26 cellular contexts compared by ENCODE assay signal in the genomic region with DNA sequence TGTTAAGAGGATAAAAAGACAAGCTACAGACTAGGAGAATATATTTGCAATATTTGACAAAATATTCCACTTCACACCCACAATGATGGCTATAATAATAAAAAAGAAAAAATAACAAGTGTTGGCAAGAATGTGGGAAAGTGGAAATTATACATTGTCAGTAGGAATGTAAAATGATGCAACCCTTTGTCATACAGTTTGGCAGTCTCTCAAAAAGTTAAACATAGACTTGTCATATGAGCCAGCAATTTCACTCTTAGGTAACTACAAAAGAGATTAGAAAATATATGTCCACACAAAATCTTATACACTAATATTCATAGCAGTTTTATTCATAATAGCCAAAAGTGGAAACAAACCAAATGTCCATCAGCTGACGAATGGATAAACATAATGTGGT. TPM values are rescaled to one million over a fixed set of nuclear protein-coding genes. Genes with fewer than 3 reads are reported as not detected.
"Had no signal": no experiment of that assay in that cellular context is flagged by ENCODE, and none has a peak within 500 bp of the region (broad histone marks: within the 10 kb centered on the region; RNA-seq: fewer than 3 reads in every experiment).

No MANE protein-coding gene starts in this region.

- H3K36me3 Mint-ChIP-seq: activated naive CD4-positive, alpha-beta T cell treated with anti-CD3 and anti-CD28 coated beads, Interleukin-2, amount 50 U/mL, for 72 hours; WTC11 had no signal

- H3K9me3 Mint-ChIP-seq: activated naive CD4-positive, alpha-beta T cell treated with anti-CD3 and anti-CD28 coated beads, Interleukin-2, amount 50 U/mL, for 72 hours; activated T-helper 17 cell treated with anti-CD3 and anti-CD28 coated beads, Interleukin-2, amount 50 U/mL, for 72 hours; stimulated activated naive CD8-positive, alpha-beta T cell treated with anti-CD3 and anti-CD28 coated beads, Interleukin-15, Interleukin-2, amounts not matched to agents 100 ng/mL and 50 ng/mL, for 24 hours had no signal

- H3K4me3 ChIP-seq: ascending aorta, colonic mucosa, dorsolateral prefrontal cortex, hepatocyte, left lung, lung, ovary, prostate gland, thyroid gland, upper lobe of right lung had no signal

- H3K27ac Mint-ChIP-seq: activated naive CD4-positive, alpha-beta T cell treated with anti-CD3 and anti-CD28 coated beads, Interleukin-2, amount 50 U/mL, for 72 hours; activated T-cell treated with anti-CD3 and anti-CD28 coated beads, Interleukin-2, amount 50 U/mL, for 24 hours; activated T-helper 17 cell treated with anti-CD3 and anti-CD28 coated beads, Interleukin-2, amount 50 U/mL, for 72 hours; nephron; stimulated activated naive CD8-positive, alpha-beta T cell treated with anti-CD3 and anti-CD28 coated beads, Interleukin-15, Interleukin-2, amounts not matched to agents 100 ng/mL and 50 ng/mL, for 24 hours; WTC11 had no signal

- ATAC-seq: activated naive CD4-positive, alpha-beta T cell treated with anti-CD3 and anti-CD28 coated beads, Interleukin-2, amount 50 U/mL, for 72 hours; activated T-helper 17 cell treated with anti-CD3 and anti-CD28 coated beads, Interleukin-2, amount 50 U/mL, for 72 hours; left lung; upper lobe of right lung; WTC11 had no signal

- H3K4me1 Mint-ChIP-seq: nephron had no signal

- H3K27me3 Mint-ChIP-seq: activated T-helper 17 cell treated with anti-CD3 and anti-CD28 coated beads, Interleukin-2, amount 50 U/mL, for 72 hours; stimulated activated naive CD8-positive, alpha-beta T cell treated with anti-CD3 and anti-CD28 coated beads, Interleukin-15, Interleukin-2, amounts not matched to agents 100 ng/mL and 50 ng/mL, for 24 hours had no signal

- H3K27me3 ChIP-seq: ascending aorta, colonic mucosa, hepatocyte, left lung, ovary, thyroid gland, upper lobe of right lung had no signal

- H3K9me3 ChIP-seq: ascending aorta, colonic mucosa, left lung, neutrophil, ovary, prostate gland, thyroid gland, upper lobe of right lung had no signal

- H3K27ac ChIP-seq: ascending aorta, colonic mucosa, dorsolateral prefrontal cortex, epithelial cell of prostate, hepatocyte, left lung, neutrophil, ovary, prostate gland, thyroid gland, upper lobe of right lung had no signal

- H3K4me3 Mint-ChIP-seq: activated T-cell treated with anti-CD3 and anti-CD28 coated beads, Interleukin-2, amount 50 U/mL, for 24 hours; activated T-helper 17 cell treated with anti-CD3 and anti-CD28 coated beads, Interleukin-2, amount 50 U/mL, for 72 hours; nephron; stimulated activated naive CD8-positive, alpha-beta T cell treated with anti-CD3 and anti-CD28 coated beads, Interleukin-15, Interleukin-2, amounts not matched to agents 100 ng/mL and 50 ng/mL, for 24 hours; WTC11 had no signal

- H3K4me1 ChIP-seq: ascending aorta, colonic mucosa, left lung, prostate gland, thyroid gland, upper lobe of right lung had no signal

- H3K36me3 ChIP-seq: ascending aorta, colonic mucosa, left lung, neutrophil, ovary, prostate gland, thyroid gland, upper lobe of right lung had no signal

- DNase-seq: activated CD8-positive, alpha-beta memory T cell treated with anti-CD3 and anti-CD28 coated beads for 24 hours; activated CD8-positive, alpha-beta memory T cell treated with anti-CD3 and anti-CD28 coated beads, Interleukin-2, amount 50 U/mL, for 4 hours; activated T-cell treated with anti-CD3 and anti-CD28 coated beads, Interleukin-2, amount 50 U/mL, for 24 hours; colonic mucosa; dorsolateral prefrontal cortex; glutamatergic neuron; kidney glomerular epithelial cell; left lung; ovary; stimulated activated CD4-positive, alpha-beta T cell treated with anti-CD3 and anti-CD28 coated beads, Interleukin-12 subunit alpha, Interleukin-12 subunit beta, amount 100 ng/mL, for 4 hours; stimulated activated CD4-positive, alpha-beta T cell treated with anti-CD3 and anti-CD28 coated beads, Interleukin-4, amount 100 ng/mL, for 4 hours; substantia nigra; T-helper 9 cell; thyroid gland; upper lobe of right lung had no signal

RNA-seq across cellular contexts. Expression of a gene that starts 5.2 kb away (rescaled TPM):
- total RNA-seq: ascending aorta had no signal
